Comparison of ENCODE assay signal across 12 cellular contexts in the genomic region with DNA sequence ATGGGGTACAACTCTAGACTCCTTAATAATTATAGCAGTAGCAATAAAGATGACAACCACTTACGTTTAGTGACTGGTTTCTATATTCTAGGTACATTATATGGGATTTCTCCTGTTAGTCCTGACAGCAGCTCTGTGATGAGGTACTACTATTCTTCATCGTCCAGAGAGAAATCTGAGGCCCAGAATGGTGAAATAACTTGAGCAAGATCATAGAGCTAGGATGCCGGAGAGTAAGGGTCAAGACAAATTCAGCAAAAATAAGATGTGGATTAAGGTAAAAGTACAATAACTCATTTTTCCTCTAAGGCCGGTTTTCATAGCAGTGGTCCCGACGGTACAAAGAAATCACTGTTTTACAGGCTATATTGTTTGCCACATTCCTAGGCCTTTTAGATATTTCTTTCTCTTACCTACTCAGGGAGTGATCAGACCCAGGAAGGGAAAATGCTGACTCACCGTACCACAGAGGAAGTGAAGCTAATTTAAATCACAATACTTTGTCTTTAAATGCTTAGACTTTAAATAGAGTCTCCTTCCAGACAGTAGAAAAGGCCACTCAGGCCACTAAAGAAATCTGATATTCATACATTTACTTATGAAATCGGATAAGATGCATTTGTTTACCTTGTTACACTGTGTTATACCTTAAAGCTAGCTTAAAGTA.
A peak's percentile ranks its signal among the peaks of the same experiment; 100 is the strongest.
DNase-seq lines count a peak whose midpoint lies in the region; ATAC-seq and TF ChIP-seq lines count a peak whose summit lies in the region.
"Had no signal": no experiment of that assay in that cellular context is flagged by ENCODE, and none has a peak within 500 bp of the region (broad histone marks: within the 10 kb centered on the region; RNA-seq: fewer than 3 reads in every experiment).

No MANE protein-coding gene starts in this region.

- no peak for ATAC-seq in HG03095 (IDR thresholded peaks at IDR 0.05; ENCODE audit: unreplicated experiment)

- no peak for TF ChIP-seq POLR2A in NB4 (IDR thresholded peaks at IDR 0.05; ENCODE audit: extremely low read depth, insufficient read length)

- peak; percentile 4 for DNase-seq in H7
- DNase-seq in NB4 (ENCODE audit: low read depth), result peak; percentile 62
- peak; percentile 27 for DNase-seq in astrocyte of the cerebellum (ENCODE audit: low read depth)
- DNase-seq in kidney tubule cell (ENCODE audit: low spot score), result peak; percentile 17
- DNase-seq in AML-193 (lab: John Stamatoyannopoulos, UW), result no peak
- no peak for DNase-seq in stimulated activated CD8-positive, alpha-beta memory T cell treated with anti-CD3 and anti-CD28 coated beads, Interleukin-4, amount 100 ng/mL, for 48 hours
- no peak for DNase-seq in SKM-1 treated with dmso at 0.1 percent for 144 hours (lab: John Stamatoyannopoulos, UW; ENCODE audit: unreplicated experiment)
- DNase-seq: CD4-positive, alpha-beta T cell; HFFc6; NCI-H748 treated with DMSO at 0.1 percent for 48 hours had no signal

- in situ Hi-C loops in astrocyte of the cerebellum (cut with HindIII; ENCODE audit: low sequenced_read_pairs), result no loop called here

- H3K27me3 ChIP-seq in H7 (ENCODE audit: control insufficient read depth, insufficient read depth, low read length), result no peaks in the 10 kb centered on the region
- H3K27me3 ChIP-seq: esophagus muscularis mucosa had no signal

- H3K36me3 ChIP-seq in H7 (replicated peaks; ENCODE audit: control insufficient read depth, insufficient read depth, low read length), result no peaks in the 10 kb centered on the region
- H3K36me3 ChIP-seq: esophagus muscularis mucosa had no signal

- TF ChIP-seq CTCF in NB4 (IDR thresholded peaks at IDR 0.05; ENCODE audit: low read depth, low read length) (no peak), astrocyte of the cerebellum (IDR thresholded peaks at IDR 0.05; ENCODE audit: low read depth, low read length, missing control alignments) (no peak)

- H3K4me3 ChIP-seq in H7 (ENCODE audit: insufficient read depth, low read depth, low read length), result no peak overlapping the region
- H3K4me3 ChIP-seq in NB4 (ENCODE audit: low read depth, low read length), result no peak overlapping the region
- H3K4me3 ChIP-seq in astrocyte of the cerebellum (ENCODE audit: low read depth, low read length), result no peak overlapping the region
- H3K4me3 ChIP-seq: esophagus muscularis mucosa had no signal

Comparison
In these comparisons a context has a peak if more than half of its experiments do, and no peak if none do; other contexts are left out.
1. DNase-seq: peak in H7 (single experiment), NB4 (single experiment), astrocyte of the cerebellum (single experiment) and kidney tubule cell (single experiment); none in AML-193 (0 of 2), stimulated activated CD8-positive, alpha-beta memory T cell treated with anti-CD3 and anti-CD28 coated beads, Interleukin-4, amount 100 ng/mL, for 48 hours (single experiment) and SKM-1 treated with dmso at 0.1 percent for 144 hours (single experiment).